Comparison of ENCODE assay signal across 9 cellular contexts in the genomic region with DNA sequence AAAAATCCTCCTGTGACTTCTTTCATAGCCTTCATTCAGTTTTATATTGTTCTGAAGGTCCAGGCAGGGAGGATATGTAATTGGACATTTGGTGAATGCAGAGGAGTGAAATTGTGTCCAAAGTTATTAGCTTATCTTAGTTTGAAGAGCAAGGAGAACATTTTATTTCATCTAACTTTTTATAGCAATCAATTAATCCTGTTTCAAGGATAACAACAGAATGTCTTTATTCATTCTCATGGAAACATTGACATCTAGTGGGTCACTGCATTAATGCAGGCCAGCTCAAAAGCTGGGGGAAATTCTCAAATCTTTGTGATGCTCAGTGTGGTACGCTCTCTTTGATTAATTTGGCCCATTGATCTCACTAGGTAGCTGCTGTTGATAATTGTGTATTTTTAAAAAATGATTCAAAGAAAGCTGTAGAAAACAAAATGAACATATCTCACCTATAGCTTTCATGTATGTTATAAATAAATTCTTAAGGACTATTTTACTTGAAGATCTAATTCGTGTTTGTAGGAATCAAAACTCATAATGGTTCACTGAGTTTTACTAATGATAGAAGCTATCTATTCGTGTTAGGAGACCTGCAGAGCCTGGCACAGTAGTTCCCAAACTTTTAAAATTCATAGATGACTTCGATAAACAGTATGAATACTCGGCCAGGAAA.
DNase-seq lines count a peak whose midpoint lies in the region; ATAC-seq and TF ChIP-seq lines count a peak whose summit lies in the region.
"Had no signal": no experiment of that assay in that cellular context is flagged by ENCODE, and none has a peak within 500 bp of the region (broad histone marks: within the 10 kb centered on the region; RNA-seq: fewer than 3 reads in every experiment).

No MANE protein-coding gene starts in this region.

- no peak overlapping the region for H3K9ac ChIP-seq in neuronal stem cell (ENCODE audit: low read depth, low read length, poor library complexity)

- H3K9me3 ChIP-seq in CD4-positive, alpha-beta memory T cell (ENCODE audit: control insufficient read depth in 1 of 2, low read length in 2 of 2): no peaks in the 10 kb centered on the region
- H3K9me3 ChIP-seq in neuronal stem cell (replicated peaks in 1 of 2; ENCODE audit: control insufficient read depth in 2 of 2, insufficient read depth in 1 of 2, low read depth in 1 of 2, low read length in 2 of 2): peaks cover 0 to 4% of the 10 kb centered on the region in 2 donors

- H3K18ac ChIP-seq in neuronal stem cell (ENCODE audit: low read length): no peak overlapping the region

- CTCF ChIA-PET in CD4-positive, alpha-beta memory T cell (lab: Charles Lee; ENCODE audit: partially characterized antibody): interaction anchor here (0.5 to 2.2 kb wide), 10 partner anchors 9 to 1517 kb away, joined by 3 to 27 read pairs (median 6); no protein-coding TSS in a partner anchor

- no peaks in the 10 kb centered on the region for H3K36me3 ChIP-seq in CD4-positive, alpha-beta memory T cell (ENCODE audit: insufficient read depth, low read length)
- H3K36me3 ChIP-seq in neuronal stem cell (replicated peaks in 1 of 2; ENCODE audit: control insufficient read depth in 2 of 2, insufficient read depth in 2 of 2, low read length in 2 of 2): no peaks in the 10 kb centered on the region

- H3K27ac ChIP-seq in CD4-positive, alpha-beta memory T cell (ENCODE audit: low read depth, low read length): no peak overlapping the region
- H3K27ac ChIP-seq in neuronal stem cell (replicated peaks; ENCODE audit: low read length): no peak overlapping the region
- H3K27ac ChIP-seq: skin epidermis had no signal

- peak in 4 of 5 donors; percentile 19 to 36 (median 20) for DNase-seq in CD4-positive, alpha-beta memory T cell
- DNase-seq in SK-N-DZ (ENCODE audit: low spot score) (peak; percentile 64), fibroblast of peridontal ligament (ENCODE audit: extremely low read depth) (peak; percentile 80), neuronal stem cell (ENCODE audit: low spot score) (peak; percentile 48)
- no peak for DNase-seq in activated effector memory CD4-positive, alpha-beta T cell treated with Interleukin-2 at 50 U/mL for 16 hours

- no peak overlapping the region for H4K91ac ChIP-seq in neuronal stem cell (ENCODE audit: low read depth, low read length, poor library complexity)

- intact Hi-C loops in CD4-positive, alpha-beta memory T cell (cut with micrococcal nuclease): loop anchor here (2.0 to 10.0 kb wide), 2 partner anchors 1191 to 1335 kb away; partner anchors contain the start of gene TBL1XR1

- no peaks in the 10 kb centered on the region for H3K79me1 ChIP-seq in neuronal stem cell (ENCODE audit: low read depth, low read length)

- H3K9me3 Mint-ChIP-seq in CD4-positive, alpha-beta memory T cell: no peaks in the 10 kb centered on the region

- H2AK5ac ChIP-seq in neuronal stem cell (ENCODE audit: low read depth, low read length): no peak overlapping the region

- ATAC-seq in GM18519 (IDR thresholded peaks at IDR 0.05; ENCODE audit: low FRiP score, unreplicated experiment) (peak; percentile 38), HG02970 (IDR thresholded peaks at IDR 0.05; ENCODE audit: low FRiP score, unreplicated experiment) (no peak)

- no peak overlapping the region for H2BK12ac ChIP-seq in neuronal stem cell (ENCODE audit: low read length)

- no peak overlapping the region for H3K4me3 ChIP-seq in CD4-positive, alpha-beta memory T cell (ENCODE audit: low read length in 2 of 2)
- H3K4me3 ChIP-seq in neuronal stem cell (ENCODE audit: low read length in 2 of 2): no peak overlapping the region
- H3K4me3 ChIP-seq: skin epidermis had no signal

- no peak overlapping the region for H3K27ac Mint-ChIP-seq in CD4-positive, alpha-beta memory T cell

- no peak overlapping the region for H3K23ac ChIP-seq in neuronal stem cell (ENCODE audit: low read depth, low read length, poor library complexity)

- H3K36me3 Mint-ChIP-seq in CD4-positive, alpha-beta memory T cell: no peaks in the 10 kb centered on the region

- H3K4me3 Mint-ChIP-seq in CD4-positive, alpha-beta memory T cell: no peak overlapping the region

- H3K27me3 Mint-ChIP-seq in CD4-positive, alpha-beta memory T cell: peaks cover 8 to 9% of the 10 kb centered on the region in 2 donors

- no peaks in the 10 kb centered on the region for H3K27me3 ChIP-seq in CD4-positive, alpha-beta memory T cell (ENCODE audit: insufficient read depth, low read length)
- H3K27me3 ChIP-seq in neuronal stem cell (ENCODE audit: control insufficient read depth in 3 of 3, insufficient read depth in 3 of 3, low read depth in 1 of 3, low read length in 3 of 3): no peaks in the 10 kb centered on the region

- H4K8ac ChIP-seq in neuronal stem cell (ENCODE audit: low read depth, low read length): no peak overlapping the region

- no peak overlapping the region for H3K4me2 ChIP-seq in neuronal stem cell (ENCODE audit: insufficient read depth, low read length, poor library complexity, severe bottlenecking)

- TF ChIP-seq CTCF in LNCAP (IDR thresholded peaks at IDR 0.05): peak; percentile 97

- WGBS in neuronal stem cell (ENCODE audit: extremely low coverage in 2 of 2, insufficient read length in 2 of 2, insufficient replicate concordance in 1 of 2), 2 donors: no CpG with 5 or more reads among the region's 5 CpGs

- POLR2A ChIA-PET in CD4-positive, alpha-beta memory T cell (lab: Charles Lee; ENCODE audit: partially characterized antibody): interaction anchor here (1.1 kb wide), 1 partner anchor 1335 kb away, joined by 4 read pairs; no protein-coding TSS in a partner anchor

- no peak overlapping the region for H2BK120ac ChIP-seq in neuronal stem cell (ENCODE audit: low read depth, low read length)

- peak overlapping the region; percentile 86 for H2AFZ ChIP-seq in neuronal stem cell (ENCODE audit: low read length)

- H3K4ac ChIP-seq in neuronal stem cell (ENCODE audit: low read length): no peak overlapping the region

- H2BK15ac ChIP-seq in neuronal stem cell (ENCODE audit: low read length): no peak overlapping the region

- no peaks in the 10 kb centered on the region for H3K4me1 Mint-ChIP-seq in CD4-positive, alpha-beta memory T cell

- H3K4me1 ChIP-seq in CD4-positive, alpha-beta memory T cell (ENCODE audit: insufficient read depth, low read length): no peaks in the 10 kb centered on the region
- H3K4me1 ChIP-seq in neuronal stem cell (ENCODE audit: control insufficient read depth in 2 of 2, insufficient read depth in 1 of 2, low read depth in 1 of 2, low read length in 2 of 2): peaks cover 0 to 12% of the 10 kb centered on the region in 2 donors

- H2BK5ac ChIP-seq in neuronal stem cell (ENCODE audit: low read length): no peak overlapping the region

- no peak overlapping the region for H3K14ac ChIP-seq in neuronal stem cell (ENCODE audit: low read length)
